ENCODE assay signal across 16 cellular contexts in genomic region chr7:35714407-35714806, GRCh38. TPM values are rescaled to one million over a fixed set of nuclear protein-coding genes. Genes with fewer than 3 reads are reported as not detected.
DNase-seq lines count a peak whose midpoint lies in the region; ATAC-seq and TF ChIP-seq lines count a peak whose summit lies in the region.
"Had no signal": no experiment of that assay in that cellular context is flagged by ENCODE, and none has a peak within 500 bp of the region (broad histone marks: within the 10 kb centered on the region; RNA-seq: fewer than 3 reads in every experiment).

No MANE protein-coding gene starts in this region.

- TF ChIP-seq CTCF in GM23338 (conservative IDR thresholded peaks at IDR 0.05; ENCODE audit: low read depth in 2 of 2), result no peak
- TF ChIP-seq CTCF in brain (conservative IDR thresholded peaks at IDR 0.05), result no peak
- no peak for TF ChIP-seq CTCF in foreskin keratinocyte (conservative IDR thresholded peaks at IDR 0.05)

- H3F3A ChIP-seq in GM23338 (replicated peaks; ENCODE audit: low read depth), result no peaks in the 10 kb centered on the region

- H3K79me2 ChIP-seq in GM23338 (replicated peaks; ENCODE audit: insufficient read depth), result no peaks in the 10 kb centered on the region

- no peaks in the 10 kb centered on the region for H3K9me2 ChIP-seq in GM23338 (ENCODE audit: insufficient read depth)

- no peaks in the 10 kb centered on the region for H3K36me3 ChIP-seq in GM23338 (ENCODE audit: insufficient read depth)
- H3K36me3 ChIP-seq: brain microvascular endothelial cell, gastrocnemius medialis had no signal

- H3K27me3 ChIP-seq in GM23338 (ENCODE audit: insufficient read depth) (no peaks in the 10 kb centered on the region), foreskin keratinocyte (peaks cover 7% of the 10 kb centered on the region)
- H3K27me3 ChIP-seq: brain microvascular endothelial cell, gastrocnemius medialis had no signal

- H3K9me3 Mint-ChIP-seq in GM23338 (no peaks in the 10 kb centered on the region), brain (no peaks in the 10 kb centered on the region)
- H3K9me3 Mint-ChIP-seq: CD4-positive, alpha-beta T cell; T-helper 2 cell treated with Interferon-gamma antibody and Interleukin-4, amounts not matched to agents 5 μg/mL and 100 μg/mL, for 36 hours had no signal

- no peak overlapping the region for H3K4me3 Mint-ChIP-seq in GM23338
- H3K4me3 Mint-ChIP-seq in brain, result peak overlapping the region in 1 of 5 experiments; percentile 6
- H3K4me3 Mint-ChIP-seq: CD4-positive, alpha-beta T cell; T-helper 2 cell treated with Interferon-gamma antibody and Interleukin-4, amounts not matched to agents 5 μg/mL and 100 μg/mL, for 36 hours had no signal

- in situ Hi-C loops in ACHN (cut with HindIII; ENCODE audit: low pct_ligation_motif_present, low pct_unique_long_range_greater_than_20kb, low sequenced_read_pairs), result no loop called here

- H3K4me1 Mint-ChIP-seq in GM23338 (peaks cover 12% of the 10 kb centered on the region), brain (peaks cover 40% of the 10 kb centered on the region)

- H3K4me2 ChIP-seq in GM23338, result no peak overlapping the region

- H2AFZ ChIP-seq in GM23338, result peak overlapping the region; percentile 39; the same call in 1 of the 2 replicates

- H3K27me3 Mint-ChIP-seq in GM23338 (ENCODE audit: insufficient read depth, low read depth, poor library complexity) (peaks cover 2% of the 10 kb centered on the region), brain (no peaks in the 10 kb centered on the region)
- H3K27me3 Mint-ChIP-seq: CD4-positive, alpha-beta T cell had no signal

- H3K36me3 Mint-ChIP-seq in GM23338 (ENCODE audit: low read depth) (no peaks in the 10 kb centered on the region), brain (no peaks in the 10 kb centered on the region)

- H3K4me3 ChIP-seq in GM23338, result no peak overlapping the region
- H3K4me3 ChIP-seq: gastrocnemius medialis had no signal

- no peak overlapping the region for H3K27ac ChIP-seq in GM23338 (ENCODE audit: low read depth)
- no peak overlapping the region for H3K27ac ChIP-seq in foreskin keratinocyte
- H3K27ac ChIP-seq in substantia nigra (ENCODE audit: low read depth, low read length, poor library complexity, severe bottlenecking), result peak overlapping the region; percentile 74
- H3K27ac ChIP-seq: brain microvascular endothelial cell, gastrocnemius medialis, VCaP had no signal

- DNase-seq in GM23338 (ENCODE audit: low spot score) (peak; percentile 7), foreskin keratinocyte (no peak), substantia nigra (lab: John Stamatoyannopoulos, UW) (peak in 1 of 49 donors; percentile 20), DMS79 (lab: John Stamatoyannopoulos, UW) (no peak), ACHN (no peak)
- DNase-seq: activated effector memory CD4-positive, alpha-beta T cell treated with anti-CD3 and anti-CD28 coated beads, Interleukin-2, amount 50 U/mL, for 16 hours; brain microvascular endothelial cell; CD4-positive, alpha-beta T cell; gastrocnemius medialis; MV-4-11; NCI-H1694; NCI-H69 had no signal

- H3K27ac Mint-ChIP-seq in GM23338 (no peak overlapping the region), brain (peak overlapping the region in 3 of 5 experiments; percentile 14 to 21 (median 15))
- H3K27ac Mint-ChIP-seq: CD4-positive, alpha-beta T cell; T-helper 2 cell treated with Interferon-gamma antibody and Interleukin-4, amounts not matched to agents 5 μg/mL and 100 μg/mL, for 36 hours had no signal

- H4K20me1 ChIP-seq in GM23338 (replicated peaks; ENCODE audit: insufficient read depth), result no peaks in the 10 kb centered on the region

- H3K4me1 ChIP-seq in GM23338 (ENCODE audit: insufficient read depth) (no peaks in the 10 kb centered on the region), foreskin keratinocyte (no peaks in the 10 kb centered on the region)

- ATAC-seq in GM23338, result peak; percentile 77
- peak; percentile 57 for ATAC-seq in foreskin keratinocyte
- ATAC-seq in HG03469 (IDR thresholded peaks at IDR 0.05; ENCODE audit: unreplicated experiment), result no peak
- ATAC-seq: gastrocnemius medialis had no signal

TF ChIP-seq in GM23338, 12 proteins besides CTCF, POLR2A, EP300 and RAD21 (continues in another document):
- no peak for TF ChIP-seq ETS1 (IDR thresholded peaks at IDR 0.05)
- TF ChIP-seq EZH2phosphoT487 (IDR thresholded peaks at IDR 0.05; ENCODE audit: unreplicated experiment), result no peak
- TF ChIP-seq REST (IDR thresholded peaks at IDR 0.05; ENCODE audit: unreplicated experiment), result no peak
- TF ChIP-seq NANOG (IDR thresholded peaks at IDR 0.05; ENCODE audit: borderline replicate concordance), result no peak

RNA-seq across cellular contexts. Expression of gene HERPUD2, which starts 19.5 kb away (rescaled TPM):
- total RNA-seq in GM23338 (2014; rRNA removed; shearing (Covaris generic)), result 7.7 and 12.0 TPM in 2 replicates
- polyA plus RNA-seq in GM23338 (2016; fragmentation: Nextera tagmentation; extraction: Ambion mirVana), result 6.7 and 8.0 TPM in 2 replicates
- polyA plus RNA-seq in brain (ENCODE audit: insufficient read depth, low read depth, low replicate concordance), result 18.4 TPM
- total RNA-seq in foreskin keratinocyte, result 22.5 and 24.3 TPM in 2 replicates
- 8.9 and 11.3 TPM in 2 replicates for polyA plus RNA-seq in foreskin keratinocyte
